24 cellular contexts compared by ENCODE assay signal in the genomic region with DNA sequence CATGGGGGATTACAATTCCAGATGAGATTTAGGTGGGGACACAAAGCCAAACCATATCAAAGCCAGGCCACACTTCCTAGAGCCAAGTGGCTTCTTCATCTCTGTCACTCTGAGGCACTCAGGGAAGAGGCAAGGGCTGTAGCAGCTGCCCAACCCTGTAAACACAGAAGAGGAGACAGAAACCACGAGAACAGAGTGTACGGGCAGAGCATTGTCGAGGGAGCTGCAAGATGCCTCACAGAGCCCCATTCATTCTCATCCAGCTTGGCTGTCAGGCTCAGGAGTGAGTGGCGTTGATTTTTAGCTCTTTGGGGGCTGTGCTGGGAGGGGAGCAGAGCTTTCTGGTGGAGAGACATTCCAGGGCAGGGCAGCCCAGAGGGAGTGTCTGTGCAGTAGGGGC.
DNase-seq lines count a peak whose midpoint lies in the region; ATAC-seq and TF ChIP-seq lines count a peak whose summit lies in the region.
"Had no signal": no experiment of that assay in that cellular context is flagged by ENCODE, and none has a peak within 500 bp of the region (broad histone marks: within the 10 kb centered on the region; RNA-seq: fewer than 3 reads in every experiment).

No MANE protein-coding gene starts in this region.

- no peak overlapping the region for H3K9ac ChIP-seq in PC-3 (ENCODE audit: low read length)

- no peaks in the 10 kb centered on the region for H3K79me2 ChIP-seq in PC-3 (ENCODE audit: low read length)

- intact Hi-C loops in PC-3 (cut with micrococcal nuclease): no loop called here

- ATAC-seq in PC-3 (no peak), GM19397 (IDR thresholded peaks at IDR 0.05; ENCODE audit: unreplicated experiment) (no peak)
- ATAC-seq: A549; HCT116; K562; left cardiac atrium; stimulated activated naive CD8-positive, alpha-beta T cell treated with anti-CD3 and anti-CD28 coated beads, Interleukin-15, amount 100 ng/mL, for 72 hours; T-helper 17 cell had no signal

- H3K9me3 ChIP-seq in PC-3 (ENCODE audit: low read length) (no peaks in the 10 kb centered on the region), HAP-1 (no peaks in the 10 kb centered on the region)
- H3K9me3 ChIP-seq: neutrophil had no signal

- H3K4me2 ChIP-seq in PC-3 (ENCODE audit: low read length): no peak overlapping the region
- H3K4me2 ChIP-seq: A549 had no signal

- CTCF ChIA-PET in PC-3 (lab: Charles Lee): no interaction called here

- no peak overlapping the region for H2AFZ ChIP-seq in PC-3 (ENCODE audit: low read length)

- TF ChIP-seq CTCF in PC-3 (conservative IDR thresholded peaks at IDR 0.05; ENCODE audit: low read depth, low read length): no peak

- H3K27ac ChIP-seq in caudate nucleus (ENCODE audit: low read depth, low read length) (peak overlapping the region; percentile 87), PC-3 (ENCODE audit: low read length) (no peak overlapping the region)
- H3K27ac ChIP-seq: A549, neutrophil, SK-N-MC, tibial nerve had no signal

- H3K4me3 ChIP-seq in PC-3 (ENCODE audit: low read length) (no peak overlapping the region), HAP-1 (no peak overlapping the region)
- H3K4me3 ChIP-seq: A549, K562, SK-N-MC, tibial nerve had no signal

- in situ Hi-C loops in HAP-1 (cut with MboI; ENCODE audit: low sequenced_read_pairs): no loop called here

- H3K27me3 ChIP-seq in PC-3 (ENCODE audit: low read length) (no peaks in the 10 kb centered on the region), HAP-1 (ENCODE audit: low read depth) (no peaks in the 10 kb centered on the region)
- H3K27me3 ChIP-seq: neutrophil, tibial nerve had no signal

- H3K36me3 ChIP-seq in PC-3 (ENCODE audit: low read depth, low read length) (no peaks in the 10 kb centered on the region), HAP-1 (replicated peaks) (no peaks in the 10 kb centered on the region)
- H3K36me3 ChIP-seq: neutrophil, tibial nerve had no signal

- H3K4me1 ChIP-seq in PC-3 (ENCODE audit: insufficient read depth, low read length): no peaks in the 10 kb centered on the region
- no peaks in the 10 kb centered on the region for H3K4me1 ChIP-seq in HAP-1
- H3K4me1 ChIP-seq: A549, tibial nerve had no signal

- no peaks in the 10 kb centered on the region for H3F3A ChIP-seq in PC-3 (ENCODE audit: low read length, unreplicated experiment)

- POLR2A ChIA-PET in PC-3 (lab: Charles Lee; ENCODE audit: unreplicated experiment): no interaction called here

- no peaks in the 10 kb centered on the region for H4K20me1 ChIP-seq in PC-3 (ENCODE audit: low read length)

- BruUV-seq in PC-3 (replicated peaks; lab: Mats Ljungman, UMichigan): no TSS peak

- H3K9me2 ChIP-seq in PC-3 (replicated peaks; ENCODE audit: low read length): no peaks in the 10 kb centered on the region

- peak in 10 of 14 donors; percentile 11 to 76 (median 59) for DNase-seq in C1 segment of cervical spinal cord (lab: John Stamatoyannopoulos, UW)
- peak in 49 of 61 donors; percentile 5 to 77 (median 31) for DNase-seq in caudate nucleus (lab: John Stamatoyannopoulos, UW)
- DNase-seq in inferior parietal cortex (ENCODE audit: extremely low spot score): peak; percentile 68
- DNase-seq in pons (ENCODE audit: low spot score): peak; percentile 92
- no peak for DNase-seq in COLO668 (lab: John Stamatoyannopoulos, UW; ENCODE audit: unreplicated experiment)
- DNase-seq in PC-3: no peak
- no peak for DNase-seq in HAP-1 (ENCODE audit: low spot score in 2 of 2)
- DNase-seq: activated CD4-positive, alpha-beta memory T cell treated with anti-CD3 and anti-CD28 coated beads, Interleukin-2, amount 10 ng/mL, durations not matched to agents 7 days and 5 days; activated CD4-positive, CD25-positive, alpha-beta regulatory T cell treated with anti-CD3 and anti-CD28 coated beads, Interleukin-2, amount 50 U/mL, for 72 hours; central memory CD4-positive, alpha-beta T cell; left cardiac atrium; mammary epithelial cell; NCI-H2081 treated with DMSO at 0.1 percent for 48 hours; NCI-H446 treated with DMSO at 0.1 percent for 48 hours; small intestine; stimulated activated naive CD8-positive, alpha-beta T cell treated with anti-CD3 and anti-CD28 coated beads, Interleukin-15, amount 100 ng/mL, for 72 hours; T-helper 17 cell had no signal

Comparison
In these comparisons a context has a peak if more than half of its experiments do, and no peak if none do; other contexts are left out.
1. DNase-seq: peak in C1 segment of cervical spinal cord (10 of 14), caudate nucleus (49 of 61), inferior parietal cortex (single experiment) and pons (single experiment); none in COLO668 (single experiment), PC-3 (single experiment) and HAP-1 (0 of 2).